In genomic region chr14:98965061-98965460, GRCh38 we compare ENCODE assay signal across 17 cellular contexts.
"Had no signal": no experiment of that assay in that cellular context is flagged by ENCODE, and none has a peak within 500 bp of the region (broad histone marks: within the 10 kb centered on the region; RNA-seq: fewer than 3 reads in every experiment).

No MANE protein-coding gene starts in this region.

- H3K9me3 ChIP-seq: gastrocnemius medialis, heart left ventricle, neutrophil, sigmoid colon, spleen, stomach, testis, upper lobe of left lung had no signal

- H3K4me3 Mint-ChIP-seq: activated T-cell treated with anti-CD3 and anti-CD28 coated beads, Interleukin-2, amount 50 U/mL, for 4 hours; dendritic cell treated with granulocyte-macrophage colony-stimulating factor and Interleukin-4, amounts not matched to agents 40 ng/mL and 50 ng/mL, for 4 days had no signal

- H3K36me3 ChIP-seq: gastrocnemius medialis, heart left ventricle, neutrophil, sigmoid colon, spleen, stomach, upper lobe of left lung had no signal

- DNase-seq: activated CD4-positive, alpha-beta T cell treated with anti-CD3 and anti-CD28 coated beads, Interleukin-2, amount 50 U/mL, for 4 hours; activated CD4-positive, CD25-positive, alpha-beta regulatory T cell; activated effector memory CD4-positive, alpha-beta T cell treated with anti-CD3 and anti-CD28 coated beads, Interleukin-2, amount 50 U/mL, for 16 hours; activated T-cell treated with anti-CD3 and anti-CD28 coated beads, Interleukin-2, amount 50 U/mL, for 4 hours; aorta; cerebellar nuclear complex; gastrocnemius medialis; heart left ventricle; midbrain; sigmoid colon; spleen; stomach; testis; upper lobe of left lung had no signal

- H3K4me1 ChIP-seq: gastrocnemius medialis, heart left ventricle, parathyroid adenoma, sigmoid colon, stomach, testis, upper lobe of left lung had no signal

- H3K27ac ChIP-seq: gastrocnemius medialis, heart left ventricle, neutrophil, parathyroid adenoma, sigmoid colon, spleen, stomach, testis, upper lobe of left lung had no signal

- H3K27me3 ChIP-seq: gastrocnemius medialis, neutrophil, sigmoid colon, spleen, testis, upper lobe of left lung had no signal

- H3K9me3 Mint-ChIP-seq: activated T-cell treated with anti-CD3 and anti-CD28 coated beads, Interleukin-2, amount 50 U/mL, for 4 hours had no signal

- ATAC-seq: activated T-cell treated with anti-CD3 and anti-CD28 coated beads, Interleukin-2, amount 50 U/mL, for 4 hours; gastrocnemius medialis; heart left ventricle had no signal

- H3K4me3 ChIP-seq: gastrocnemius medialis, heart left ventricle, sigmoid colon, spleen, stomach, testis, upper lobe of left lung had no signal

- H3K27ac Mint-ChIP-seq: dendritic cell treated with granulocyte-macrophage colony-stimulating factor and Interleukin-4, amounts not matched to agents 40 ng/mL and 50 ng/mL, for 4 days had no signal
